ENCODE assay signal across 14 cellular contexts in the genomic region with DNA sequence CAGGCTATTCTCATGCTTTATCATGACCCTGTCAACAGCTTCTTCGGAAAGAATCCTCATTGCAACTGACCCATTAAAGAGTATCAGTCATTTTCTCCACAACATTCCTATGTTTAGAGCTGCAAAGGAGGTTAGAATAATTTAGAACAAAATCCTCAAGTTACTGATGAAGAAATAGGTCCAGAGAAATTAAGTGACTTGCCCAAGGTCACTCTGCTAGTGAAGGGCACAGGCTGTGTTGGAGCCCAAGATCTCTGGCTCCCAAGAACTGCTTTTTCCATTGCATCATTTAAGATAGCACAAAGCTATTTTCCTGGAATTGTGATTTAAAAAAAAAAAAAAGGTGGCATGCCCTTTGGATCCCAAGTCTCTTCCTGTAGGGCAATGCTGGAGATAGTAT. TPM values are rescaled to one million over a fixed set of nuclear protein-coding genes. Genes with fewer than 3 reads are reported as not detected.
A peak's percentile ranks its signal among the peaks of the same experiment; 100 is the strongest.
DNase-seq lines count a peak whose midpoint lies in the region; ATAC-seq and TF ChIP-seq lines count a peak whose summit lies in the region.
"Had no signal": no experiment of that assay in that cellular context is flagged by ENCODE, and none has a peak within 500 bp of the region (broad histone marks: within the 10 kb centered on the region; RNA-seq: fewer than 3 reads in every experiment).

No MANE protein-coding gene starts in this region.

- H3K79me1 ChIP-seq in IMR-90 (ENCODE audit: low read depth in 1 of 2, low read length in 2 of 2), result peaks cover 0 to 15% of the 10 kb centered on the region in 2 experiments; a peak in 2 of 4 replicates

- no peak overlapping the region; the same call in 1 of the 2 replicates for H3K4ac ChIP-seq in IMR-90 (ENCODE audit: low read depth, low read length)

- H3K4me2 ChIP-seq in IMR-90 (ENCODE audit: low read depth, low read length), result peak overlapping the region; percentile 95

- peak overlapping the region in 8 of 9 donors; percentile 15 to 100 (median 99) for H3K27ac Mint-ChIP-seq in naive thymus-derived CD4-positive, alpha-beta T cell

- H3K4me1 ChIP-seq in IMR-90 (ENCODE audit: control insufficient read depth, insufficient read depth, low read length), result peaks cover 8% of the 10 kb centered on the region
- H3K4me1 ChIP-seq in naive thymus-derived CD4-positive, alpha-beta T cell (ENCODE audit: control insufficient read depth in 2 of 2, insufficient read depth in 2 of 2, low read length in 2 of 2), result peaks cover 8 to 12% of the 10 kb centered on the region in 2 donors

- peak overlapping the region in 1 of 2 experiments; percentile 50; a peak in 1 of 4 replicates for H4K8ac ChIP-seq in IMR-90 (ENCODE audit: low read depth in 2 of 2, low read length in 2 of 2)

- H3K4me3 Mint-ChIP-seq in naive thymus-derived CD4-positive, alpha-beta T cell, result peak overlapping the region in 8 of 10 donors; percentile 17 to 99 (median 94)

- H2AK5ac ChIP-seq in IMR-90 (ENCODE audit: low read depth, low read length), result no peak overlapping the region

- H3K27me3 Mint-ChIP-seq in naive thymus-derived CD4-positive, alpha-beta T cell, result peaks cover 0 to 3% (median 0%) of the 10 kb centered on the region in 5 donors

- H2AFZ ChIP-seq in IMR-90 (replicated peaks; ENCODE audit: low read length, poor library complexity), result no peak overlapping the region

- peaks cover 10% of the 10 kb centered on the region; the same call in 1 of the 2 replicates for H3K9me1 ChIP-seq in IMR-90 (ENCODE audit: insufficient read depth, low read length)

- TF ChIP-seq RAD21 in IMR-90 (IDR thresholded peaks at IDR 0.05; ENCODE audit: low read length), result no peak

- DNase-seq in AG10803 (ENCODE audit: low read depth), result peak; percentile 31
- no peak for DNase-seq in IMR-90
- peak; percentile 57 for DNase-seq in choroid plexus epithelial cell (ENCODE audit: low read depth)
- DNase-seq in naive thymus-derived CD4-positive, alpha-beta T cell, result no peak
- DNase-seq in NCI-H1417 treated with DMSO at 0.1 percent for 48 hours (lab: John Stamatoyannopoulos, UW), result no peak
- DNase-seq in activated effector memory CD4-positive, alpha-beta T cell treated with anti-CD3 and anti-CD28 coated beads, Interleukin-2, amount 50 U/mL, for 16 hours, result no peak
- DNase-seq: activated CD8-positive, alpha-beta memory T cell treated with anti-CD3 and anti-CD28 coated beads, Interleukin-2, amount 50 U/mL, for 4 hours; COR-L47; dermis blood vessel endothelial cell; NCI-H1092 treated with DMSO at 0.1 percent for 48 hours; NCI-H748 treated with DMSO at 0.1 percent for 48 hours; stimulated activated naive CD4-positive, alpha-beta T cell treated with Interleukin-2 at 50 U/mL for 16 hours had no signal

- peaks cover 37% of the 10 kb centered on the region for H4K20me1 ChIP-seq in IMR-90 (ENCODE audit: insufficient read depth, low read length)

- no peak overlapping the region for H2BK15ac ChIP-seq in IMR-90 (ENCODE audit: low read depth, low read length)

- H3K23ac ChIP-seq in IMR-90 (ENCODE audit: low read depth, low read length), result peak overlapping the region; percentile 95; the same call in 1 of the 2 replicates

- intact Hi-C loops in IMR-90 (cut with micrococcal nuclease), result loop anchor here (5.0 to 10.0 kb wide), 6 partner anchors 33 to 485 kb away; no protein-coding TSS in a partner anchor
- intact Hi-C loops in naive thymus-derived CD4-positive, alpha-beta T cell (cut with micrococcal nuclease), result loop anchor here (5.0 kb wide), 3 partner anchors 73 to 1843 kb away; a partner anchor contains a TSS

- H3K9ac ChIP-seq in IMR-90 (ENCODE audit: low read depth, low read length), result peak overlapping the region; percentile 57; the same call in 1 of the 2 replicates

- in situ Hi-C loops in IMR-90 (cut with MboI; ENCODE audit: low sequenced_read_pairs), result loop anchor here (5.0 to 25.0 kb wide), 3 partner anchors 135 to 1678 kb away; no protein-coding TSS in a partner anchor

- H3K27me3 ChIP-seq in IMR-90 (ENCODE audit: control insufficient read depth, insufficient read depth, low read length), result no peaks in the 10 kb centered on the region
- no peaks in the 10 kb centered on the region for H3K27me3 ChIP-seq in naive thymus-derived CD4-positive, alpha-beta T cell (ENCODE audit: control insufficient read depth in 2 of 2, insufficient read depth in 2 of 2, low read length in 2 of 2)

- no peaks in the 10 kb centered on the region for H3K9me3 ChIP-seq in IMR-90 (ENCODE audit: control insufficient read depth, insufficient read depth, low read length)
- no peaks in the 10 kb centered on the region for H3K9me3 ChIP-seq in naive thymus-derived CD4-positive, alpha-beta T cell (ENCODE audit: control insufficient read depth in 2 of 3, low read length in 3 of 3)

- 0 out of 2 replicates have a peak overlapping the region, but pooled peaks have one; percentile 71 for H4K5ac ChIP-seq in IMR-90 (ENCODE audit: low read depth, low read length)

- no TSS peak for BruUV-seq in IMR-90 (replicated peaks; lab: Mats Ljungman, UMichigan)

- CTCF ChIA-PET in IMR-90 (lab: Yijun Ruan, JAX), result interaction anchor here (0.6 to 1.3 kb wide), 4 partner anchors 352 to 1117 kb away, joined by 3 to 5 read pairs (median 3); no protein-coding TSS in a partner anchor
- CTCF ChIA-PET in naive thymus-derived CD4-positive, alpha-beta T cell (lab: Charles Lee), result interaction anchor here (1.0 to 1.4 kb wide), 4 partner anchors 9 to 17 kb away, joined by 4 to 6 read pairs (median 6); a partner anchor contains a TSS

- H3K36me3 ChIP-seq in IMR-90 (ENCODE audit: control insufficient read depth, insufficient read depth, low read length), result peaks cover 33% of the 10 kb centered on the region
- H3K36me3 ChIP-seq in naive thymus-derived CD4-positive, alpha-beta T cell (ENCODE audit: control insufficient read depth in 2 of 3, insufficient read depth in 3 of 3, low read length in 3 of 3), result no peaks in the 10 kb centered on the region

- peaks cover 0 to 18% (median 0%) of the 10 kb centered on the region in 5 donors for H3K36me3 Mint-ChIP-seq in naive thymus-derived CD4-positive, alpha-beta T cell

- H3K18ac ChIP-seq in IMR-90 (ENCODE audit: low read depth, low read length), result no peak overlapping the region; the same call in 1 of the 2 replicates

- H3K9me3 Mint-ChIP-seq in naive thymus-derived CD4-positive, alpha-beta T cell, result peaks cover 0 to 3% (median 0%) of the 10 kb centered on the region in 11 donors

- H2AK9ac ChIP-seq in IMR-90 (replicated peaks; ENCODE audit: low read depth, low read length, poor library complexity), result no peak overlapping the region

- TF ChIP-seq POLR2A in IMR-90 (IDR thresholded peaks at IDR 0.05; ENCODE audit: low read depth, low read length), result no peak

- ATAC-seq in IMR-90 (ENCODE audit: low read depth) (no peak), HG03520 (IDR thresholded peaks at IDR 0.05; ENCODE audit: unreplicated experiment) (no peak), GM21423 (IDR thresholded peaks at IDR 0.05; ENCODE audit: unreplicated experiment) (no peak)
- ATAC-seq in naive thymus-derived CD4-positive, alpha-beta T cell, result no peak

- H3K4me1 Mint-ChIP-seq in naive thymus-derived CD4-positive, alpha-beta T cell, result peaks cover 5 to 54% (median 39%) of the 10 kb centered on the region in 7 donors

- H2BK20ac ChIP-seq in IMR-90 (ENCODE audit: low read depth, low read length), result peak overlapping the region; percentile 54; the same call in 1 of the 2 replicates

- POLR2A ChIA-PET in IMR-90 (lab: Charles Lee; ENCODE audit: unreplicated experiment), result interaction anchor here (0.6 to 1.0 kb wide), 3 partner anchors 305 to 598 kb away, joined by 3 read pairs; no protein-coding TSS in a partner anchor
- POLR2A ChIA-PET in naive thymus-derived CD4-positive, alpha-beta T cell (lab: Charles Lee), result interaction anchor here (1.2 to 3.8 kb wide), 6 partner anchors 8 to 46 kb away, joined by 3 to 28 read pairs (median 6); a partner anchor contains a TSS

- no peak for TF ChIP-seq CTCF in AG10803 (conservative IDR thresholded peaks at IDR 0.05; ENCODE audit: low read length)
- TF ChIP-seq CTCF in IMR-90 (conservative IDR thresholded peaks at IDR 0.05; ENCODE audit: low read depth, low read length), result no peak
- no peak for TF ChIP-seq CTCF in choroid plexus epithelial cell (conservative IDR thresholded peaks at IDR 0.05; ENCODE audit: low read depth, low read length)

- H2BK120ac ChIP-seq in IMR-90 (ENCODE audit: low read depth, low read length), result 0 out of 2 replicates have a peak overlapping the region, but pooled peaks have one; percentile 4

- WGBS in IMR-90 (ENCODE audit: extremely low coverage in 2 of 2, insufficient read length in 1 of 2), 2 experiments, result no CpG with 5 or more reads among the region's 1 CpG

- 0 out of 2 replicates have a peak overlapping the region, but pooled peaks have one; percentile 14 for H3K56ac ChIP-seq in IMR-90 (ENCODE audit: extremely low read depth, insufficient read depth, low read length)

- no peak overlapping the region for H4K91ac ChIP-seq in IMR-90 (ENCODE audit: insufficient read depth, low read depth, low read length)

- dilution Hi-C loops in IMR-90 (cut with HindIII; ENCODE audit: low sequenced_read_pairs, unreplicated experiment), result no loop called here

- H2BK5ac ChIP-seq in IMR-90 (ENCODE audit: low read depth, low read length, poor library complexity, severe bottlenecking), result peak overlapping the region; percentile 69

- peak overlapping the region; percentile 36; the same call in 1 of the 2 replicates for H3K27ac ChIP-seq in IMR-90 (ENCODE audit: insufficient read depth, low read length)
- H3K27ac ChIP-seq in naive thymus-derived CD4-positive, alpha-beta T cell (ENCODE audit: low read depth, low read length), result no peak overlapping the region

- H3K14ac ChIP-seq in IMR-90 (replicated peaks; ENCODE audit: low read depth, low read length), result peak overlapping the region; percentile 89; the same call in 1 of the 2 replicates

- H3K4me3 ChIP-seq in AG10803 (ENCODE audit: low read length) (no peak overlapping the region), IMR-90 (ENCODE audit: insufficient read depth, low read depth, low read length) (no peak overlapping the region), choroid plexus epithelial cell (ENCODE audit: low read depth, low read length) (no peak overlapping the region)
- H3K4me3 ChIP-seq in naive thymus-derived CD4-positive, alpha-beta T cell (ENCODE audit: low read length), result no peak overlapping the region

TF ChIP-seq in IMR-90, 13 proteins besides CTCF, POLR2A, EP300 and RAD21 (continues in another document):
- no peak for TF ChIP-seq FOS (IDR thresholded peaks at IDR 0.05; ENCODE audit: low read depth, low read length)

RNA-seq across cellular contexts. Expression of a gene that starts 9.6 kb away (rescaled TPM):
- 21.1 and 29.4 TPM in 2 replicates for total RNA-seq in IMR-90 (2012; rRNA removed)
- 37.1 and 44.5 TPM in 2 replicates for polyA plus RNA-seq in IMR-90 (2012; rRNA removed)
- 15.4 and 40.6 TPM in 2 replicates for polyA plus RNA-seq in IMR-90 (2012; cell fraction: cytosol; rRNA removed)
- 20.3 and 39.6 TPM in 2 replicates for polyA plus RNA-seq in IMR-90 (2012; cell fraction: nucleus; rRNA removed; ENCODE audit: low replicate concordance)
- 1 to 10 TPM; 1.3 to 7.1 (median 4.4) TPM for total RNA-seq in naive thymus-derived CD4-positive, alpha-beta T cell
- under 1 TPM; 0.40 to 0.65 TPM for polyA plus RNA-seq in naive thymus-derived CD4-positive, alpha-beta T cell

RNA-seq across cellular contexts. Expression of a gene that starts 45.8 kb away (rescaled TPM):
- 11.9 and 14.0 TPM in 2 replicates for total RNA-seq in IMR-90 (2012; rRNA removed)
- polyA plus RNA-seq in IMR-90 (2012; rRNA removed), result 9.3 and 9.7 TPM in 2 replicates
- 4.0 and 4.1 TPM in 2 replicates for polyA plus RNA-seq in IMR-90 (2012; cell fraction: cytosol; rRNA removed)
- polyA plus RNA-seq in IMR-90 (2012; cell fraction: nucleus; rRNA removed; ENCODE audit: low replicate concordance), result 3.8 and 8.8 TPM in 2 replicates
- 10 to 100 TPM; 42.9 to 70.8 (median 62.1) TPM for total RNA-seq in naive thymus-derived CD4-positive, alpha-beta T cell
- 10 to 100 TPM; 21.2 to 21.5 TPM for polyA plus RNA-seq in naive thymus-derived CD4-positive, alpha-beta T cell

Comparison
In these comparisons a context has a peak if more than half of its experiments do, and no peak if none do; other contexts are left out.
1. DNase-seq: peak in AG10803 (single experiment) and choroid plexus epithelial cell (single experiment); none in IMR-90 (single experiment), naive thymus-derived CD4-positive, alpha-beta T cell (0 of 9), NCI-H1417 treated with DMSO at 0.1 percent for 48 hours (single experiment) and activated effector memory CD4-positive, alpha-beta T cell treated with anti-CD3 and anti-CD28 coated beads, Interleukin-2, amount 50 U/mL, for 16 hours (single experiment).